ENCODE assay signal across 15 cellular contexts in the genomic region with DNA sequence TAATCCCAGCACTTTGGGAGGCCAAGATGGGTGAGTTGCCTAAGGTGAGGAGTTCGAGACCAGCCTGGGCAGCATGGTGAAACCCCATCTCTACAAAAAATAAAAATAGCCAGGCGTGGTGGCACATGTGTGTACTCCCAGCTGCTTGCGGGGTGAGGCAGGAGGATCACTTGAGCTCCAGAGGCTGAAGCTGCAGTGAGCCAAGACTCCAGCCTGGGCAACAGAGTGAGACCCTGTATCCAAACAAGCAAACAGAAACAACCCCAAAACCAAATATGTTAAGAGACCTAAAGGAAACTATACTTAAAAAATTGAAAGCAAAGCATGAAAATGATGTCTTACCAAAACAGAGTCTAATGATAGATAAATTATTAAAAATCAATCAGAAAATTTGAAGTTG. TPM values are rescaled to one million over a fixed set of nuclear protein-coding genes. Genes with fewer than 3 reads are reported as not detected.
"Had no signal": no experiment of that assay in that cellular context is flagged by ENCODE, and none has a peak within 500 bp of the region (broad histone marks: within the 10 kb centered on the region; RNA-seq: fewer than 3 reads in every experiment).

No MANE protein-coding gene starts in this region.

- H3K36me3 ChIP-seq: ovary had no signal

- H3K27me3 ChIP-seq: body of pancreas, dorsolateral prefrontal cortex, ovary, tibial nerve had no signal

- H3K27ac ChIP-seq: body of pancreas, dorsolateral prefrontal cortex, ovary, tibial nerve had no signal

- H3K4me3 ChIP-seq: body of pancreas, dorsolateral prefrontal cortex, lung, ovary, tibial nerve had no signal

- ATAC-seq: body of pancreas, esophagus mucosa, SK-N-SH treated with all-trans-retinoic acid at 6 μM for 48 hours had no signal

- H3K27me3 Mint-ChIP-seq: activated B cell treated with CpG ODN at 0.5 μM for 24 hours had no signal

- H3K9me3 Mint-ChIP-seq: activated B cell treated with CpG ODN at 0.5 μM for 24 hours, nephron had no signal

- DNase-seq: activated B cell treated with CpG ODN at 0.5 μM for 24 hours; activated CD4-positive, alpha-beta T cell treated with anti-CD3 and anti-CD28 coated beads, Interleukin-2, amount 50 U/mL, for 1 hour; activated gamma-delta T cell; amniotic stem cell; body of pancreas; dorsolateral prefrontal cortex; ovary; stimulated activated CD4-positive, alpha-beta T cell treated with anti-CD3 and anti-CD28 coated beads, Interleukin-4, amount 100 ng/mL, for 1 hour; stimulated activated CD8-positive, alpha-beta memory T cell treated with anti-CD3 and anti-CD28 coated beads, Interleukin-4, amount 100 ng/mL, for 48 hours had no signal

- H3K9me3 ChIP-seq: body of pancreas, ovary, tibial nerve had no signal

- H3K4me3 Mint-ChIP-seq: activated B cell treated with CpG ODN at 0.5 μM for 24 hours, nephron had no signal

RNA-seq across cellular contexts. Expression of a gene that starts 29.6 kb away (rescaled TPM):
- total RNA-seq: activated B cell treated with CpG ODN at 0.5 μM for 24 hours; body of pancreas; esophagus mucosa; lung; ovary; T-helper 1 cell treated with Interleukin-12 subunit alpha and Interleukin-12 subunit beta and Interleukin-4 antibody, amounts not matched to agents 30 ng/mL and 1 ng/mL, for 36 hours; tibial nerve had no signal
